ENCODE assay signal across 22 cellular contexts in the genomic region with DNA sequence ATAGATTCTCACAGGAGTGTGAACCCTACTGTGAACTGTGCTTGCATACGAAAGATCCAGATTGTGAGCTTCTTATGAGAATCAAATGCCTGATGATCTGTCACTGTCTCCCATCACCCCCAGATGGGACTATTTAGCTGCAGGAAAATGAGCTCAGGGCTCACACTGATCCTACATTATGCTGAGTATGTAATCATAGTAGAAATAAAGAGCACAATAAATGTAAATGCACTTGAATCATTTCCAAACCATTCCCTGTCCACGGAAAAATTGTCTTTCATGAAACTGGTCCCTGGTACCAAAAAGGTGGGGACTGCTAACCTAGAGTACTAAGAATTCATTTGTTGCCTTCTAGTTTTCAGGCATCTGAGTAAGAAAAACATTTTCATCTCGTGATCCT.
DNase-seq lines count a peak whose midpoint lies in the region; ATAC-seq, FAIRE-seq and TF ChIP-seq lines count a peak whose summit lies in the region.
"Had no signal": no experiment of that assay in that cellular context is flagged by ENCODE, and none has a peak within 500 bp of the region (broad histone marks: within the 10 kb centered on the region; RNA-seq: fewer than 3 reads in every experiment).

No MANE protein-coding gene starts in this region.

- BruUV-seq in K562 (replicated peaks; lab: Mats Ljungman, UMichigan), result no TSS peak

- intact Hi-C loops in K562 (cut with micrococcal nuclease), result no loop called here

- H3K9ac ChIP-seq in K562 (ENCODE audit: insufficient read depth in 1 of 2, low read depth in 2 of 2, low read length in 2 of 2) (no peak overlapping the region), Karpas-422 (ENCODE audit: low read length) (no peak overlapping the region)
- H3K9ac ChIP-seq: BLaER1 treated with 17β-estradiol and CSF1 and Interleukin-3, amounts not matched to agents 10 nM and 100 nM had no signal

- H3K4me1 ChIP-seq in RWPE2 (ENCODE audit: insufficient read depth, poor library complexity, severe bottlenecking), result peaks cover 30% of the 10 kb centered on the region
- H3K4me1 ChIP-seq in K562 (replicated peaks in 1 of 2; ENCODE audit: control insufficient read depth in 2 of 2, insufficient read depth in 2 of 2, low read length in 2 of 2), result no peaks in the 10 kb centered on the region; a peak in 1 of 5 replicates
- no peaks in the 10 kb centered on the region for H3K4me1 ChIP-seq in Karpas-422 (ENCODE audit: low read length)
- H3K4me1 ChIP-seq: HAP-1 had no signal

- no peak for TF ChIP-seq CTCF in RWPE2 (IDR thresholded peaks at IDR 0.05; ENCODE audit: poor library complexity, severe bottlenecking)
- TF ChIP-seq CTCF in K562 (IDR thresholded peaks at IDR 0.05 in 2 of 3, conservative IDR thresholded peaks at IDR 0.05 in 1 of 3; ENCODE audit: insufficient read depth in 2 of 3, low read depth in 1 of 3, low read length in 3 of 3), result no peak

- no peaks in the 10 kb centered on the region for H3K79me2 ChIP-seq in K562 (ENCODE audit: control insufficient read depth, insufficient read depth, low read length)
- H3K79me2 ChIP-seq in Karpas-422 (ENCODE audit: low read length), result no peaks in the 10 kb centered on the region

- CTCF ChIA-PET in K562 (lab: Yijun Ruan, JAX; ENCODE audit: low intra/inter-chr PET ratio), result no interaction called here

- H3K9me3 ChIP-seq in RWPE2 (ENCODE audit: severe bottlenecking) (no peaks in the 10 kb centered on the region), K562 (replicated peaks; ENCODE audit: control insufficient read depth, insufficient read depth, low read depth, low read length) (no peaks in the 10 kb centered on the region), Karpas-422 (ENCODE audit: low read length) (no peaks in the 10 kb centered on the region)
- H3K9me3 ChIP-seq: HAP-1 had no signal

- H4K20me1 ChIP-seq in K562 (replicated peaks; ENCODE audit: control insufficient read depth, insufficient read depth, low read length), result no peaks in the 10 kb centered on the region
- H4K20me1 ChIP-seq in Karpas-422 (ENCODE audit: insufficient read depth, low read depth, low read length), result no peaks in the 10 kb centered on the region
- H4K20me1 ChIP-seq: BLaER1 treated with 17β-estradiol and CSF1 and Interleukin-3, amounts not matched to agents 10 nM and 100 nM had no signal

- H3K4me2 ChIP-seq in K562 (ENCODE audit: insufficient read depth, low read length) (no peak overlapping the region), Karpas-422 (ENCODE audit: low read depth, low read length, poor library complexity, severe bottlenecking) (no peak overlapping the region)
- H3K4me2 ChIP-seq: BLaER1 treated with 17β-estradiol and CSF1 and Interleukin-3, amounts not matched to agents 10 nM and 100 nM had no signal

- peak in 1 of 2 experiments; percentile 9; a peak in 1 of 4 replicates for TF ChIP-seq RAD21 in K562 (CRISPR knock-in tag; conservative IDR thresholded peaks at IDR 0.05 in 1 of 2, IDR thresholded peaks at IDR 0.05 in 1 of 2)

- H3K36me3 ChIP-seq in RWPE2 (ENCODE audit: low read depth), result no peaks in the 10 kb centered on the region
- H3K36me3 ChIP-seq in K562 (ENCODE audit: control insufficient read depth, insufficient read depth, low read length), result no peaks in the 10 kb centered on the region
- H3K36me3 ChIP-seq in Karpas-422 (ENCODE audit: insufficient read depth, low read length), result no peaks in the 10 kb centered on the region
- H3K36me3 ChIP-seq: BLaER1 treated with 17β-estradiol and CSF1 and Interleukin-3, amounts not matched to agents 10 nM and 100 nM; HAP-1 had no signal

- POLR2A ChIA-PET in K562 (lab: Yijun Ruan, JAX), result interaction anchor here (0.6 to 2.2 kb wide), 4 partner anchors 9 to 275 kb away, joined by 4 to 11 read pairs (median 6); no protein-coding TSS in a partner anchor

- H3K27ac ChIP-seq in RWPE2 (ENCODE audit: poor library complexity, severe bottlenecking) (peak overlapping the region; percentile 87), K562 (ENCODE audit: extremely low read depth, low read depth, low read length) (no peak overlapping the region), Karpas-422 (ENCODE audit: low read length) (no peak overlapping the region)
- H3K27ac ChIP-seq: 22Rv1 had no signal

- H3K4me3 ChIP-seq in RWPE2 (ENCODE audit: severe bottlenecking) (no peak overlapping the region), K562 (no peak overlapping the region), Karpas-422 (ENCODE audit: low read length) (no peak overlapping the region)
- H3K4me3 ChIP-seq: BLaER1 treated with 17β-estradiol and CSF1 and Interleukin-3, amounts not matched to agents 10 nM and 100 nM; HAP-1 had no signal

- no peak for FAIRE-seq in K562 (lab: Jason Lieb, UNC)
- FAIRE-seq in RCC 7860 (lab: Jason Lieb, UNC), result no peak
- FAIRE-seq: A204.1, D721Med, GM12891, GM18507, H54 had no signal

- peak; percentile 4 for DNase-seq in NCI-H82 (lab: John Stamatoyannopoulos, UW)
- DNase-seq in NCI-H82 treated with DMSO at 0.1 percent for 48 hours (lab: John Stamatoyannopoulos, UW; ENCODE audit: unreplicated experiment), result no peak
- DNase-seq in RWPE2 (ENCODE audit: low spot score), result no peak
- DNase-seq in K562 (ENCODE audit: extremely low read depth in 1 of 4, low spot score in 3 of 4), result no peak
- DNase-seq in Karpas-422, result no peak
- no peak for DNase-seq in GDM1 (lab: John Stamatoyannopoulos, UW)
- no peak for DNase-seq in RCC 7860 (ENCODE audit: low spot score)
- DNase-seq: CD4-positive, alpha-beta T cell; CD8-positive, alpha-beta memory T cell; DMS 273 treated with DMSO at 0.1 percent for 48 hours; DMS79; EL; GF-D8; GOT3 had no signal

- no peaks in the 10 kb centered on the region for H3K9me1 ChIP-seq in K562 (ENCODE audit: control insufficient read depth, insufficient read depth, low read length)

- H3K27me3 ChIP-seq in RWPE2 (ENCODE audit: insufficient read depth, poor library complexity, severe bottlenecking) (no peaks in the 10 kb centered on the region), K562 (ENCODE audit: control insufficient read depth in 2 of 2, insufficient read depth in 2 of 2, low read length in 2 of 2) (no peaks in the 10 kb centered on the region), Karpas-422 (ENCODE audit: low read length) (no peaks in the 10 kb centered on the region)
- H3K27me3 ChIP-seq: BLaER1 treated with 17β-estradiol and CSF1 and Interleukin-3, amounts not matched to agents 10 nM and 100 nM had no signal

- TF ChIP-seq POLR2A in K562 (conservative IDR thresholded peaks at IDR 0.05), result no peak

- WGBS in K562 (ENCODE audit: insufficient coverage, low coverage, missing lambda C conversion rate), result 41% methylated on average over 3 of the region's 3 CpGs

- H2AFZ ChIP-seq in K562 (ENCODE audit: low read depth, low read length) (no peak overlapping the region), Karpas-422 (ENCODE audit: low read length) (no peak overlapping the region)

- H3K9me2 ChIP-seq in Karpas-422 (replicated peaks; ENCODE audit: insufficient read depth, low read length), result no peaks in the 10 kb centered on the region

- no peak for ATAC-seq in RWPE2 (ENCODE audit: low read depth)
- peak; percentile 37; the same call in 2 of the 3 replicates for ATAC-seq in K562

- in situ Hi-C loops in K562 (cut with MboI), result no loop called here

- TF ChIP-seq EP300 in K562 (IDR thresholded peaks at IDR 0.05; ENCODE audit: low read length), result no peak

TF ChIP-seq in K562, 482 proteins besides CTCF, POLR2A, EP300 and RAD21:
- TF ChIP-seq RBM34 (IDR thresholded peaks at IDR 0.05; ENCODE audit: borderline replicate concordance, insufficient read depth, low read length) (no peak), ID3 (CRISPR knock-in tag; IDR thresholded peaks at IDR 0.05) (no peak), ID3 (tag; IDR thresholded peaks at IDR 0.05) (no peak), C11orf30 (IDR thresholded peaks at IDR 0.05; ENCODE audit: low read depth) (peak; percentile 40), ZNF507 (tag; conservative IDR thresholded peaks at IDR 0.05) (peak; percentile 75), ZNF830 (CRISPR knock-in tag; IDR thresholded peaks at IDR 0.05) (no peak), ZNF184 (CRISPR knock-in tag; IDR thresholded peaks at IDR 0.05) (no peak), RFX1 (IDR thresholded peaks at IDR 0.05) (no peak), ZNF316 (IDR thresholded peaks at IDR 0.05) (peak; percentile 56; the same call in 1 of the 2 replicates), MAFG (tag; conservative IDR thresholded peaks at IDR 0.05) (peak; percentile 25; the same call in 1 of the 2 replicates), SLC30A9 (CRISPR knock-in tag; IDR thresholded peaks at IDR 0.05) (no peak)
